9 cellular contexts compared by ENCODE assay signal in the genomic region with DNA sequence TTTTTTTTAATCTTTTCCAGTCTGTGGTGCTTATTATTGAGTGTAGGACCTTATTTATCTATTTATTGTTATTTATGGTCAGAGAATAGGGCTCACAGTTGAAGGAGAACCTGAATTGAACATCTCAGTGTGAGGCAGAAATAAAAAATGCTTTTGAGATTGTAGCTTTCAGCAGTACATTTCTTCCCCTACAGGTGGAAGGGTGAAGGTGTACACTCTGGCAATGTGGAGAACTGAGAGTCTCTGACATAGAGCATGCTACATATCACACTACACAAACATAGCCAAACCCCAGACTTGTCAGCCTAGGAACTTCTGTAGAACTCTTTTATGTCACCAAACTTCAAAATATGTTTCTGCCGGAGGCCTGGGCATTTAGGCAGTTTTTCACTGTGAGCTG.
DNase-seq lines count a peak whose midpoint lies in the region; ATAC-seq, FAIRE-seq and TF ChIP-seq lines count a peak whose summit lies in the region.
"Had no signal": no experiment of that assay in that cellular context is flagged by ENCODE, and none has a peak within 500 bp of the region (broad histone marks: within the 10 kb centered on the region; RNA-seq: fewer than 3 reads in every experiment).

No MANE protein-coding gene starts in this region.

- WGBS in SK-N-SH (ENCODE audit: low lambda C conversion rate), result 100% methylated on average over 1 of the region's 1 CpG
- 85 to 100% methylated on average over 1 of the region's 1 CpG for WGBS in pancreas, 2 donors

- H3K9me2 ChIP-seq in SK-N-SH, result no peaks in the 10 kb centered on the region

- H3F3A ChIP-seq in SK-N-SH (replicated peaks; ENCODE audit: insufficient read depth), result peaks cover 10% of the 10 kb centered on the region

- DNase-seq in SKM-1 treated with dmso at 0.1 percent for 144 hours (lab: John Stamatoyannopoulos, UW; ENCODE audit: unreplicated experiment) (peak; percentile 1), SKM-1 (lab: John Stamatoyannopoulos, UW; ENCODE audit: unreplicated experiment) (no peak), SK-N-SH (no peak), pancreas (no peak), SK-N-DZ (ENCODE audit: low spot score) (no peak)
- DNase-seq in stimulated activated naive CD4-positive, alpha-beta T cell treated with Interleukin-2 at 50 U/mL for 16 hours (lab: John Stamatoyannopoulos, UW), result no peak
- DNase-seq in activated CD4-positive, alpha-beta T cell treated with anti-CD3 and anti-CD28 coated beads for 48 hours, result no peak

- peak; percentile 29 for TF ChIP-seq RAD21 in SK-N-SH (IDR thresholded peaks at IDR 0.05; ENCODE audit: low read length)

- H3K9me3 ChIP-seq in SK-N-SH (no peaks in the 10 kb centered on the region), pancreas (no peaks in the 10 kb centered on the region)
- H3K9me3 ChIP-seq: neutrophil had no signal

- no peak overlapping the region for H3K9ac ChIP-seq in SK-N-SH

- no peak for FAIRE-seq in pancreas (lab: Jason Lieb, UNC)

- H3K36me3 ChIP-seq in SK-N-SH (replicated peaks in 1 of 2; ENCODE audit: control insufficient read depth in 1 of 2, insufficient read depth in 2 of 2, low read length in 1 of 2), result peaks cover 3 to 7% of the 10 kb centered on the region in 2 experiments
- no peaks in the 10 kb centered on the region for H3K36me3 ChIP-seq in pancreas

- intact Hi-C loops in pancreas (cut with DNase I), result loop anchor here in 1 of 3 donors (10.0 kb wide), 1 partner anchor 116 kb away; no protein-coding TSS in a partner anchor

- no peaks in the 10 kb centered on the region for H3K79me2 ChIP-seq in SK-N-SH (ENCODE audit: insufficient read depth)

- no peaks in the 10 kb centered on the region for H4K20me1 ChIP-seq in SK-N-SH (ENCODE audit: insufficient read depth)

- POLR2A ChIA-PET in SK-N-SH (lab: Yijun Ruan, JAX), result interaction anchor here (0.6 kb wide), 1 partner anchor 681 kb away, joined by 3 read pairs; no protein-coding TSS in a partner anchor

- TF ChIP-seq EP300 in SK-N-SH (IDR thresholded peaks at IDR 0.05; ENCODE audit: borderline replicate concordance in 1 of 2, low read depth in 1 of 2, low read length in 1 of 2), result no peak

- H3K4me1 ChIP-seq in SK-N-SH (ENCODE audit: control insufficient read depth in 1 of 2, insufficient read depth in 2 of 2, low read depth in 1 of 2, low read length in 1 of 2) (peaks cover 0 to 11% of the 10 kb centered on the region in 2 experiments; a peak in 2 of 4 replicates), pancreas (peaks cover 0 to 14% (median 4%) of the 10 kb centered on the region in 3 donors)

- ATAC-seq in HG02763 (IDR thresholded peaks at IDR 0.05; ENCODE audit: unreplicated experiment), result peak; percentile 71
- peak in 3 of 4 donors; percentile 52 to 67 (median 60) for ATAC-seq in pancreas

- CTCF ChIA-PET in SK-N-SH (lab: Yijun Ruan, JAX), result interaction anchor here (1.0 to 1.7 kb wide), 3 partner anchors 9 to 140 kb away, joined by 3 to 4 read pairs (median 4); a partner anchor contains a TSS

- no peak overlapping the region for H3K4me2 ChIP-seq in SK-N-SH

- H3K27ac ChIP-seq in SK-N-SH (ENCODE audit: low read depth in 2 of 2, low read length in 1 of 2), result no peak overlapping the region
- no peak overlapping the region for H3K27ac ChIP-seq in pancreas
- H3K27ac ChIP-seq: neutrophil had no signal

- H2AFZ ChIP-seq in SK-N-SH (ENCODE audit: low read depth), result no peak overlapping the region

- H3K4me3 ChIP-seq in SK-N-SH (ENCODE audit: low read depth in 2 of 2, low read length in 1 of 2) (no peak overlapping the region), pancreas (no peak overlapping the region)

- peak; percentile 19; the same call in 1 of the 2 replicates for TF ChIP-seq CTCF in SK-N-SH (IDR thresholded peaks at IDR 0.05)
- TF ChIP-seq CTCF in pancreas (IDR thresholded peaks at IDR 0.05), result no peak

- H3K27me3 ChIP-seq in SK-N-SH (ENCODE audit: insufficient read depth) (no peaks in the 10 kb centered on the region), pancreas (no peaks in the 10 kb centered on the region)
- H3K27me3 ChIP-seq: neutrophil had no signal

TF ChIP-seq in SK-N-SH, 30 proteins besides CTCF, POLR2A, EP300 and RAD21:
- TF ChIP-seq TCF12 (IDR thresholded peaks at IDR 0.05), result no peak
- TF ChIP-seq, protein P1, sequence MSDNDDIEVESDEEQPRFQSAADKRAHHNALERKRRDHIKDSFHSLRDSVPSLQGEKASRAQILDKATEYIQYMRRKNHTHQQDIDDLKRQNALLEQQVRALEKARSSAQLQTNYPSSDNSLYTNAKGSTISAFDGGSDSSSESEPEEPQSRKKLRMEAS (IDR thresholded peaks at IDR 0.05; ENCODE audit: low read depth), result no peak
TF ChIP-seq in SK-N-SH: peak in this region for 0.
